ENCODE assay signal across 8 cellular contexts in the genomic region with DNA sequence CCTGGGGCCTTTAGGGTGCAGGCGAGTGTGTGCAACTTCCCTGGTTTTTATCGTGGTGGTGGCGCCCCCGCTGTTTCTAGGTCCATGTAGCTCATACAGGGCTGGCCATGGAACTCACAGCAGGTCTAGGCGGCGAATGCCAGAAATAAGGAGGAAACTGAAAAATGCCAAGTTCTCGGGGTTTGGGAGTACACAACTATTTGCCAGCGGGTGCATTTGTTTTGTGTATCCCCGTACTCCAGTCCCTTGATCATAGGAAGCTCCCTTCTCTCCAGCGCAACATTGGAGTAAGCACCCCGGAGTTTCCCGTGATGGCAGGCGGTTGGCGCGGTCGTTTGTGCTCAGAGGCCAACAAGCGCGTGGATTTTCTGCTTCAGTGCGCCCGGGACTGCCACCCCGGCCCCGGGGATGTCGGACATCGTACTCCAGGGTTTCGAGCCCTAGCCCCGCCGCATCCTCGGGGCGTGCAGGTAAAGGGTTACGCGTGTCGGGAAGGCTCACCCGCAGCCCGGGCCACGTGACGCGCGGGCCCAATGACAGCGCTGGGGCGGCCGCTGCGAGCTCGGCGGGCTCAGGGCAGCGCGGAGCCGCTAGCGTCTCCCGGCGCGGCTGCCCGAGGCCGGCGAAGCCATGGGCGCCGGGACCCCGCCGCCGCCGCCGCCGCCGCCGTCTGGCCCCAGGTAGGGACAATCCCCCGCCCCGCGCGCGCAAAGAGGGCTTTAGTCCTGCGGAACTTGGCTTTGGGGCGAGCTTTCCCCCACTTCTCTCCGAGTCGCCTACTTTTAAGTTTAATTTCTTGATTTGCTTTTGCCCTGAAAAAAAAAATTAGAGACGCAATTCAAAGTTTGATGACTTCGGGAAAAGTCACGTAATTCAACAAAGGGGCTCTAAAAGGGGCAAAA.
DNase-seq lines count a peak whose midpoint lies in the region; TF ChIP-seq lines count a peak whose summit lies in the region.

No MANE protein-coding gene starts in this region.

- H3K27ac ChIP-seq in HUES48 (ENCODE audit: low read depth, low read length), result no peak overlapping the region

- DNase-seq in CD1c-positive myeloid dendritic cell (ENCODE audit: extremely low spot score), result peak; percentile 40
- DNase-seq in GM20000 (ENCODE audit: low spot score), result peak; percentile 65
- peak; percentile 59 for DNase-seq in T1000 (lab: John Stamatoyannopoulos, UW)
- peak; percentile 34 to 83 for DNase-seq in T47D (ENCODE audit: low read depth in 1 of 2, low spot score in 1 of 2)
- DNase-seq in iPS-NIHi7 (ENCODE audit: extremely low spot score), result peak; percentile 89
- no peak for DNase-seq in DMS153 (lab: John Stamatoyannopoulos, UW)

- H3K4me3 ChIP-seq in HUES48 (ENCODE audit: low read depth, low read length), result peak overlapping the region; percentile 74
- peak overlapping the region; percentile 68 for H3K4me3 ChIP-seq in skeletal muscle satellite cell (ENCODE audit: low read length)

- in situ Hi-C loops in T47D (cut with HindIII; ENCODE audit: low pct_unique_long_range_greater_than_20kb, low sequenced_read_pairs), result no loop called here

- H3K36me3 ChIP-seq in HUES48 (ENCODE audit: control insufficient read depth, insufficient read depth, low read length) (no peaks in the 10 kb centered on the region), skeletal muscle satellite cell (ENCODE audit: insufficient read depth, low read length) (no peaks in the 10 kb centered on the region)

- peaks cover 29% of the 10 kb centered on the region for H3K27me3 ChIP-seq in HUES48 (ENCODE audit: control insufficient read depth, insufficient read depth, low read length)
- H3K27me3 ChIP-seq in skeletal muscle satellite cell (ENCODE audit: control insufficient read depth, insufficient read depth, low read length), result peaks cover 49% of the 10 kb centered on the region

- no peak for TF ChIP-seq CTCF in GM20000 (IDR thresholded peaks at IDR 0.05; ENCODE audit: extremely low read depth, missing control alignments)

- no peak overlapping the region; the same call in 1 of the 2 replicates for H3K9ac ChIP-seq in HUES48 (ENCODE audit: low read depth, low read length)
- H3K9ac ChIP-seq in skeletal muscle satellite cell (ENCODE audit: low read depth, low read length), result no peak overlapping the region

- H3K4me2 ChIP-seq in skeletal muscle satellite cell (ENCODE audit: low read length), result peak overlapping the region; percentile 83

- H3K4me1 ChIP-seq in HUES48 (ENCODE audit: control insufficient read depth, insufficient read depth, low read length) (peaks cover 16% of the 10 kb centered on the region; the same call in 1 of the 2 replicates), skeletal muscle satellite cell (ENCODE audit: control insufficient read depth, insufficient read depth, low read length) (peaks cover 6% of the 10 kb centered on the region)

- H3K9me3 ChIP-seq in HUES48 (ENCODE audit: control insufficient read depth, insufficient read depth, low read length) (no peaks in the 10 kb centered on the region), skeletal muscle satellite cell (replicated peaks; ENCODE audit: low read length) (no peaks in the 10 kb centered on the region)
